In the genomic region with DNA sequence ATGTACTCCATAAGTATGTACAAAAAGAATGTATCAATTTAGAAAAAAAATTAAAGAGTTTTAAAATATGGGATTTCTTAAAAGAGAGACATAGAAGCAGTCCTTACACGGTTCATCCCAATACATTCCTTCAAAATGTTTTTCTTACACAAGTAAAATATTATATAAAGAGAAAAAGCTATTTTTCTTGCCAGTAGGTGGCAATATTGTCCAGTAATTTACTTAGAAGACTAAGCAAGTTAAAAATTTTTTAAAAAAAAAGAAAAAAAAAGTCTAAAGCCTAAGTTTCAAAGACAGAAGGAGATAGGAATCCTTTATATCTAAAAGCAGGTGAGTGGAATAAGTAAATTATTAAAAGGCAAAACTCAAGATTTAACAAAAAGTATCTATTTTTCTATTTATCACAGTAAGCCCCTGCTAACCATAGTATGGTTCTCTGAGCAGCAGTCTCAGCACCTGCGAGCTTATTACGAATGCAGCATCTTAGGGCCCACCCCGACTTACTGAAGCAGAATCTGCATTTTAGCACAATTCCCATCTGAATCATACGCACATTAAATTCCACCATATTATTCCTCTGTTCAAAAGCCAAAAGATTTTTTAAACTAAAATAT, we compare ENCODE assay signal across 8 cellular contexts.
A peak's percentile ranks its signal among the peaks of the same experiment; 100 is the strongest.
DNase-seq lines count a peak whose midpoint lies in the region; ATAC-seq, FAIRE-seq and TF ChIP-seq lines count a peak whose summit lies in the region.

No MANE protein-coding gene starts in this region.

- H3K79me2 ChIP-seq in HepG2 (ENCODE audit: insufficient read depth, low read length), result no peaks in the 10 kb centered on the region

- H3K4me3 ChIP-seq in adrenal gland (no peak overlapping the region), HepG2 (replicated peaks in 1 of 3; ENCODE audit: insufficient read depth in 1 of 3, low read depth in 2 of 3, low read length in 3 of 3) (no peak overlapping the region)

- H3K36me3 ChIP-seq in adrenal gland (replicated peaks in 1 of 2) (no peaks in the 10 kb centered on the region), HepG2 (replicated peaks in 1 of 2; ENCODE audit: control insufficient read depth in 1 of 2, insufficient read depth in 2 of 2, low read length in 2 of 2) (no peaks in the 10 kb centered on the region)

- no peaks in the 10 kb centered on the region for H3K9me3 ChIP-seq in adrenal gland (replicated peaks in 1 of 3)
- H3K9me3 ChIP-seq in HepG2 (ENCODE audit: low read length), result no peaks in the 10 kb centered on the region

- CTCF ChIA-PET in HepG2 (lab: Yijun Ruan, JAX; ENCODE audit: low intra/inter-chr PET ratio, low total read pairs) (interaction anchor here (1.2 kb wide), 2 partner anchors 20 to 293 kb away, joined by 3 to 16 read pairs; no protein-coding TSS in a partner anchor), T-cell (lab: Charles Lee) (interaction anchor here (0.5 to 1.0 kb wide), 3 partner anchors 297 to 1127 kb away, joined by 3 to 6 read pairs (median 5); no protein-coding TSS in a partner anchor)

- H3K27ac ChIP-seq in adrenal gland (no peak overlapping the region), HepG2 (ENCODE audit: extremely low read length, insufficient read depth, low read length) (no peak overlapping the region)

- no peaks in the 10 kb centered on the region for H3K4me1 Mint-ChIP-seq in T-cell

- TF ChIP-seq POLR2A in adrenal gland (IDR thresholded peaks at IDR 0.05) (no peak), HepG2 (IDR thresholded peaks at IDR 0.05; ENCODE audit: insufficient read depth in 1 of 2, low read depth in 2 of 2, low read length in 2 of 2) (no peak)

- H3K4me3 Mint-ChIP-seq in T-cell, result no peak overlapping the region

- TF ChIP-seq EP300 in HepG2 (IDR thresholded peaks at IDR 0.05; ENCODE audit: low read depth in 2 of 2, low read length in 2 of 2) (no peak), HepG2 (CRISPR knock-in tag; IDR thresholded peaks at IDR 0.05; ENCODE audit: borderline replicate concordance) (no peak)

- H3K9ac ChIP-seq in HepG2 (ENCODE audit: insufficient read depth, low read depth, low read length), result no peak overlapping the region

- peak; percentile 64 for DNase-seq in EH (ENCODE audit: low read depth)
- no peak for DNase-seq in adrenal gland
- DNase-seq in HepG2 (ENCODE audit: low spot score), result peak; percentile 38
- DNase-seq in omental fat pad (ENCODE audit: low spot score), result no peak
- DNase-seq in activated CD4-positive, CD25-positive, alpha-beta regulatory T cell (lab: John Stamatoyannopoulos, UW), result no peak
- DNase-seq in T-cell, result no peak

- no peaks in the 10 kb centered on the region for H4K20me1 ChIP-seq in HepG2 (ENCODE audit: insufficient read depth, low read length)

- WGBS in adrenal gland, 4 donors, result 59 to 66% (median 64%) methylated on average over 5 of the region's 5 CpGs
- WGBS in HepG2 (ENCODE audit: low lambda C conversion rate), result 30% methylated on average over 5 of the region's 5 CpGs

- POLR2A ChIA-PET in HepG2 (lab: Yijun Ruan, JAX), result no interaction called here
- POLR2A ChIA-PET in T-cell (lab: Charles Lee), result no interaction called here

- no peak overlapping the region for H2AFZ ChIP-seq in HepG2 (ENCODE audit: low read length)

- no peaks in the 10 kb centered on the region for H3K4me1 ChIP-seq in adrenal gland (replicated peaks in 1 of 2)
- no peaks in the 10 kb centered on the region for H3K4me1 ChIP-seq in HepG2 (ENCODE audit: insufficient read depth, low read length)

- H3K27me3 ChIP-seq in adrenal gland (no peaks in the 10 kb centered on the region), HepG2 (ENCODE audit: control insufficient read depth in 1 of 2, insufficient read depth in 2 of 2, low read length in 2 of 2) (peaks cover 1 to 8% of the 10 kb centered on the region in 2 experiments; a peak in 3 of 5 replicates)

- no peak overlapping the region for H3K27ac Mint-ChIP-seq in T-cell

- TF ChIP-seq CTCF in LNCAP (IDR thresholded peaks at IDR 0.05) (peak; percentile 56), adrenal gland (IDR thresholded peaks at IDR 0.05) (peak; percentile 28 to 67 (median 59)), HepG2 (CRISPR knock-in tag; IDR thresholded peaks at IDR 0.05) (no peak), omental fat pad (IDR thresholded peaks at IDR 0.05) (no peak)

- no peak for TF ChIP-seq RAD21 in HepG2 (CRISPR knock-in tag; IDR thresholded peaks at IDR 0.05)

- H3K27me3 Mint-ChIP-seq in T-cell, result peaks cover 5 to 11% of the 10 kb centered on the region in 2 donors

- no peaks in the 10 kb centered on the region for H3K36me3 Mint-ChIP-seq in T-cell

- in situ Hi-C loops in HepG2 (cut with HindIII; ENCODE audit: extremely low pct_ligation_motif_present, low pct_unique_long_range_greater_than_20kb), result no loop called here

- ATAC-seq in HepG2 (no peak; the same call in 2 of the 3 replicates), omental fat pad (ENCODE audit: low FRiP score) (no peak), GM21423 (IDR thresholded peaks at IDR 0.05; ENCODE audit: unreplicated experiment) (no peak), T-cell (replicated peaks in 1 of 4) (no peak)

- intact Hi-C loops in adrenal gland (cut with DNase I), result no loop called here
- intact Hi-C loops in HepG2 (cut with micrococcal nuclease; ENCODE audit: unreplicated experiment), result loop anchor here (1.0 to 5.0 kb wide), 3 partner anchors 21 to 401 kb away; no protein-coding TSS in a partner anchor

- no TSS peak for BruUV-seq in HepG2 (replicated peaks; lab: Mats Ljungman, UMichigan)

- FAIRE-seq in HepG2 (lab: Jason Lieb, UNC), result no peak

- no peak overlapping the region for H3K4me2 ChIP-seq in HepG2 (ENCODE audit: low read depth, low read length)

- H3K9me3 Mint-ChIP-seq in T-cell, result no peaks in the 10 kb centered on the region

TF ChIP-seq in HepG2, 621 proteins besides CTCF, POLR2A, EP300 and RAD21:
- TF ChIP-seq SP2 (CRISPR knock-in tag; IDR thresholded peaks at IDR 0.05) (no peak), STAG1 (CRISPR knock-in tag; IDR thresholded peaks at IDR 0.05) (peak; percentile 40; the same call in 1 of the 2 replicates)

Comparison
In these comparisons a context has a peak if more than half of its experiments do, and no peak if none do; other contexts are left out.
1. DNase-seq: peak in EH (single experiment) and HepG2 (single experiment); none in adrenal gland (0 of 7), omental fat pad (single experiment), activated CD4-positive, CD25-positive, alpha-beta regulatory T cell (0 of 4) and T-cell (0 of 34).
2. CTCF ChIP-seq: peak in LNCAP (single experiment) and adrenal gland (6 of 6); none in HepG2 (single experiment) and omental fat pad (0 of 3).